Comparison of ENCODE assay signal across 32 cellular contexts in the genomic region with DNA sequence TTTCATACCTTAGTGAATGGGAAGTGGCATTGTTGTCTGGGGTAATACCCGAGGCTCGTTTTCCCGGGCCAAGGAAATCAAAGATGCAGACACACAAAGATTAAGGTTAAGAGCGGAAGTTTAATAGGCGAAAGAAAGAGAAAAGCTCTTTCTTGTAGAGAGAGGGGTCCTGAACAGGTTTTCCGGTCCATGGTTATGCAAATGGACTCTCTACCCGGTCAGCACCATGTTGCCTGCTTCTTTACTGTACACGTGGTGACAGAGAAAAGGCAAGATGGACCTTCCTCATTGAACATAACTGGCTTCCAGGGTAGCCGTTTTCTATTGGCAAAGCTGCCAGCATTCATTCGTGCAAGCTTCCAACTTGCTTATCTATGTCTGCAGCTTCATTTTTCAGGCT.
"Had no signal": no experiment of that assay in that cellular context is flagged by ENCODE, and none has a peak within 500 bp of the region (broad histone marks: within the 10 kb centered on the region; RNA-seq: fewer than 3 reads in every experiment).

No MANE protein-coding gene starts in this region.

- H3K27me3 ChIP-seq: ascending aorta, cardiac muscle cell, Peyer's patch, SJSA1 had no signal

- H3K9ac ChIP-seq: SK-N-SH had no signal

- H3K9me3 ChIP-seq: ascending aorta, Peyer's patch, SJSA1, SK-N-SH had no signal

- H3K36me3 ChIP-seq: ascending aorta, cardiac muscle cell, Peyer's patch, SJSA1 had no signal

- DNase-seq: activated CD4-positive, alpha-beta T cell treated with anti-CD3 and anti-CD28 coated beads for 36 hours; activated CD4-positive, alpha-beta T cell treated with anti-CD3 and anti-CD28 coated beads, Interleukin-2, amount 10 ng/mL, durations not matched to agents 7 days and 5 days; activated CD4-positive, alpha-beta T cell treated with anti-CD3 and anti-CD28 coated beads, Interleukin-2, amount 50 U/mL, for 48 hours; activated CD8-positive, alpha-beta T cell treated with anti-CD3 and anti-CD28 coated beads, Interleukin-2, amount 10 ng/mL, durations not matched to agents 7 days and 5 days; activated gamma-delta T cell; activated naive CD4-positive, alpha-beta T cell treated with Interleukin-2 at 50 U/mL for 16 hours; activated naive CD8-positive, alpha-beta T cell treated with anti-CD3 and anti-CD28 coated beads, Interleukin-2, amount 10 ng/mL, durations not matched to agents 7 days and 5 days; activated T-cell treated with anti-CD3 and anti-CD28 coated beads, Interleukin-2, amount 50 U/mL, for 24 hours; amygdala; Kasumi-1; MM.1S; NCI-H1092 treated with DMSO at 0.1 percent for 48 hours; NCI-H1417; NCI-H146; NCI-H187; NCI-H2029 treated with DMSO at 0.1 percent for 48 hours; NCI-H2107; NCI-H2171; NCI-H446; NCI-H510A treated with DMSO at 0.1 percent for 48 hours; NCI-H526 treated with DMSO at 0.1 percent for 48 hours; NCI-H82; PC-3; Peyer's patch; RPMI8226; SHP77 treated with DMSO at 0.1 percent for 48 hours; SK-N-SH had no signal

- H3K4me1 ChIP-seq: ascending aorta, Peyer's patch, SJSA1 had no signal

- H3K27ac ChIP-seq: ascending aorta, cardiac muscle cell, Peyer's patch, SJSA1 had no signal

- H3K4me3 ChIP-seq: ascending aorta, cardiac muscle cell, Peyer's patch, SJSA1 had no signal

- ATAC-seq: activated CD4-positive, alpha-beta T cell treated with anti-CD3 and anti-CD28 coated beads for 36 hours; activated CD4-positive, CD25-positive, alpha-beta regulatory T cell treated with anti-CD3 and anti-CD28 coated beads, Interleukin-2, amount 50 U/mL, for 24 hours; activated CD8-positive, alpha-beta T cell treated with anti-CD3 and anti-CD28 coated beads, Interleukin-2, amount 10 ng/mL, durations not matched to agents 7 days and 5 days; PC-3 had no signal

- H3K4me2 ChIP-seq: SK-N-SH had no signal

- FAIRE-seq: TTC549 had no signal
